ENCODE assay signal across 8 cellular contexts in the genomic region with DNA sequence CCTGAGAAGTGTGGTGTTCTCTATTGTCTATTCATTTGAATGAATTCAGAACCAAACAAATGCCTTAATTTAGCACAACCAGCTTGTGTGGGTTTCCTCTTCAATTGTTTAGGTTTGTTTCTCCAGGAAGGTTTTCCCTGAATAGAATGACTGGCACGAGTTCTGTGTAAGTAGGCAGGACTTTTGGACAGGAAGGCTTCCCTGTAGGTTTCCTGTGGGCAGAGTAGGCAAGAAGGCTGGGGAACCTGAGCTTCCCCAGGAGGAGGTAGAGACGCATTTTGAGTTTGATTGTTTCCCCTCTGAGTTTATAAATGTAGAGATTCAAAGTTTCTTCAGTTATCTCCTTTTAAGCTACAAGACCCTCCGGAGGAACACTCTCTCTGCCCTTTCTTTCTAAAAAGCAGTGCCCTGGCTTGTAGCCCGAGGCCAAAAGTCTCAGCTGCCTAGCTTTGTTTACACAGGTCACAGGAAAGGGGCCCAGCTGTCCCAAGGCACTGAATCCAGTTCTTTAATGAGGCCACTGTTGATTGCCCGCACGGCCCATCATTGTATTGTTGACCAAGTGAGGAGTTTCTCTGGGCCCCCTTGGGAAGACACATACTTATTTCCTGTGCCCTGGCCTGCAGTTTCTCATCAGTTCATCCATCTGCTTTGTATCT.
A peak's percentile ranks its signal among the peaks of the same experiment; 100 is the strongest.
DNase-seq lines count a peak whose midpoint lies in the region; ATAC-seq, FAIRE-seq and TF ChIP-seq lines count a peak whose summit lies in the region.

No MANE protein-coding gene starts in this region.

- CTCF ChIA-PET in HepG2 (lab: Yijun Ruan, JAX; ENCODE audit: low intra/inter-chr PET ratio, low total read pairs), result no interaction called here

- TF ChIP-seq RAD21 in HepG2 (CRISPR knock-in tag; IDR thresholded peaks at IDR 0.05), result no peak

- H3K36me3 ChIP-seq in BLaER1 treated with 17β-estradiol and CSF1 and Interleukin-3, amounts not matched to agents 10 nM and 100 nM, result no peaks in the 10 kb centered on the region
- H3K36me3 ChIP-seq in HUES64 (ENCODE audit: insufficient read depth, low read length) (no peaks in the 10 kb centered on the region), adrenal gland (replicated peaks in 1 of 2) (no peaks in the 10 kb centered on the region), HepG2 (replicated peaks in 1 of 2; ENCODE audit: control insufficient read depth in 1 of 2, insufficient read depth in 2 of 2, low read length in 2 of 2) (no peaks in the 10 kb centered on the region)

- no peaks in the 10 kb centered on the region for H3K79me2 ChIP-seq in HepG2 (ENCODE audit: insufficient read depth, low read length)

- no peak for FAIRE-seq in HepG2 (lab: Jason Lieb, UNC)

- peak in 1 of 2 donors; percentile 13 for TF ChIP-seq POLR2A in adrenal gland (IDR thresholded peaks at IDR 0.05)
- no peak for TF ChIP-seq POLR2A in HepG2 (IDR thresholded peaks at IDR 0.05; ENCODE audit: insufficient read depth in 1 of 2, low read depth in 2 of 2, low read length in 2 of 2)

- peak overlapping the region; percentile 62 for H2AFZ ChIP-seq in HepG2 (ENCODE audit: low read length)

- POLR2A ChIA-PET in HepG2 (lab: Yijun Ruan, JAX), result interaction anchor here (0.5 to 1.4 kb wide), 3 partner anchors 63 to 81 kb away, joined by 3 read pairs; no protein-coding TSS in a partner anchor

- peaks cover 8 to 25% (median 13%) of the 10 kb centered on the region in 10 experiments for H3K4me1 ChIP-seq in BLaER1 treated with 17β-estradiol and CSF1 and Interleukin-3, amounts not matched to agents 10 nM and 100 nM
- H3K4me1 ChIP-seq in HUES64 (ENCODE audit: insufficient read depth, low read length) (peaks cover 21% of the 10 kb centered on the region), adrenal gland (replicated peaks in 1 of 2) (peaks cover 30 to 38% of the 10 kb centered on the region in 2 donors), HepG2 (ENCODE audit: insufficient read depth, low read length) (peaks cover 13% of the 10 kb centered on the region)

- peak overlapping the region; percentile 54 to 76 (median 72) for H3K4me2 ChIP-seq in BLaER1 treated with 17β-estradiol and CSF1 and Interleukin-3, amounts not matched to agents 10 nM and 100 nM
- peak overlapping the region; percentile 74 for H3K4me2 ChIP-seq in HepG2 (ENCODE audit: low read depth, low read length)

- BruUV-seq in HepG2 (replicated peaks; lab: Mats Ljungman, UMichigan), result no TSS peak

- WGBS in HUES64, result 23% methylated on average over 6 of the region's 6 CpGs
- whole genome bisulfite sequencing in adrenal gland, 4 donors, result 17 to 24% (median 19%) methylated on average over 6 of the region's 6 CpGs
- 2% methylated on average over 6 of the region's 6 CpGs for WGBS in HepG2 (ENCODE audit: low lambda C conversion rate)

- no peaks in the 10 kb centered on the region for H4K20me1 ChIP-seq in BLaER1 treated with 17β-estradiol and CSF1 and Interleukin-3, amounts not matched to agents 10 nM and 100 nM
- H4K20me1 ChIP-seq in HepG2 (ENCODE audit: insufficient read depth, low read length), result no peaks in the 10 kb centered on the region

- DNase-seq in adrenal gland (peak in 2 of 7 donors; percentile 41 to 66), HepG2 (ENCODE audit: low spot score) (peak; percentile 43), AG08396 (ENCODE audit: low spot score) (no peak), UCSD-AML1 (lab: John Stamatoyannopoulos, UW; ENCODE audit: unreplicated experiment) (no peak)
- DNase-seq in stimulated activated CD4-positive, alpha-beta T cell treated with anti-CD3 and anti-CD28 coated beads, Interleukin-1b, Interleukin-23, amount 100 ng/mL, for 48 hours, result no peak

- in situ Hi-C loops in HepG2 (cut with HindIII; ENCODE audit: extremely low pct_ligation_motif_present, low pct_unique_long_range_greater_than_20kb), result no loop called here

- peak overlapping the region in 9 of 11 experiments; percentile 16 to 56 (median 34); a peak in 13 of 22 replicates for H3K9ac ChIP-seq in BLaER1 treated with 17β-estradiol and CSF1 and Interleukin-3, amounts not matched to agents 10 nM and 100 nM
- H3K9ac ChIP-seq in HUES64 (ENCODE audit: low read depth, low read length) (peak overlapping the region; percentile 13; the same call in 1 of the 2 replicates), HepG2 (ENCODE audit: insufficient read depth, low read depth, low read length) (peak overlapping the region; percentile 35; the same call in 1 of the 2 replicates)

- H3K27ac ChIP-seq in BLaER1 treated with 17β-estradiol and CSF1 and Interleukin-3, amounts not matched to agents 10 nM and 100 nM, result peak overlapping the region in 9 of 11 experiments; percentile 25 to 73 (median 51); a peak in 14 of 22 replicates
- peak overlapping the region; percentile 60 for H3K27ac ChIP-seq in HUES64 (ENCODE audit: low read depth, low read length)
- peak overlapping the region in 4 of 5 donors; percentile 47 to 77 (median 57) for H3K27ac ChIP-seq in adrenal gland
- H3K27ac ChIP-seq in HepG2 (ENCODE audit: extremely low read length, insufficient read depth, low read length), result no peak overlapping the region

- TF ChIP-seq CTCF in adrenal gland (IDR thresholded peaks at IDR 0.05) (no peak), HepG2 (CRISPR knock-in tag; IDR thresholded peaks at IDR 0.05) (no peak)

- H3K4me3 ChIP-seq in BLaER1 treated with 17β-estradiol and CSF1 and Interleukin-3, amounts not matched to agents 10 nM and 100 nM, result peak overlapping the region in 2 of 10 experiments; percentile 8 to 34; a peak in 2 of 20 replicates
- H3K4me3 ChIP-seq in HUES64 (ENCODE audit: low read length) (peak overlapping the region; percentile 11; the same call in 1 of the 2 replicates), adrenal gland (no peak overlapping the region), HepG2 (replicated peaks in 1 of 3; ENCODE audit: insufficient read depth in 1 of 3, low read depth in 2 of 3, low read length in 3 of 3) (peak overlapping the region; percentile 3 to 52 (median 31); a peak in 4 of 6 replicates)

- ATAC-seq in HepG2 (peak; percentile 77), HG02870 (IDR thresholded peaks at IDR 0.05; ENCODE audit: unreplicated experiment) (no peak)

- TF ChIP-seq EP300 in HepG2 (IDR thresholded peaks at IDR 0.05; ENCODE audit: low read depth in 2 of 2, low read length in 2 of 2), result no peak
- no peak for TF ChIP-seq EP300 in HepG2 (CRISPR knock-in tag; IDR thresholded peaks at IDR 0.05; ENCODE audit: borderline replicate concordance)

- intact Hi-C loops in adrenal gland (cut with DNase I) (loop anchor here in 1 of 2 donors (10.0 kb wide), 1 partner anchor 58 kb away; no protein-coding TSS in a partner anchor), HepG2 (cut with micrococcal nuclease; ENCODE audit: unreplicated experiment) (no loop called here)

- H3K27me3 ChIP-seq in BLaER1 treated with 17β-estradiol and CSF1 and Interleukin-3, amounts not matched to agents 10 nM and 100 nM, result no peaks in the 10 kb centered on the region
- H3K27me3 ChIP-seq in HUES64 (ENCODE audit: insufficient read depth, low read length) (no peaks in the 10 kb centered on the region), adrenal gland (no peaks in the 10 kb centered on the region), HepG2 (ENCODE audit: control insufficient read depth in 1 of 2, insufficient read depth in 2 of 2, low read length in 2 of 2) (no peaks in the 10 kb centered on the region; a peak in 1 of 5 replicates)

- no peaks in the 10 kb centered on the region; a peak in 1 of 22 replicates for H3K9me3 ChIP-seq in BLaER1 treated with 17β-estradiol and CSF1 and Interleukin-3, amounts not matched to agents 10 nM and 100 nM (replicated peaks in 1 of 11)
- H3K9me3 ChIP-seq in HUES64 (ENCODE audit: insufficient read depth, low read depth, low read length) (no peaks in the 10 kb centered on the region), adrenal gland (replicated peaks in 1 of 3) (no peaks in the 10 kb centered on the region), HepG2 (ENCODE audit: low read length) (no peaks in the 10 kb centered on the region)

TF ChIP-seq in HepG2, 621 proteins besides CTCF, POLR2A, EP300 and RAD21 (continues in another document):
- TF ChIP-seq ZNF557 (CRISPR knock-in tag; IDR thresholded peaks at IDR 0.05) (no peak), SOX6 (IDR thresholded peaks at IDR 0.05) (no peak), SOX6 (CRISPR knock-in tag; IDR thresholded peaks at IDR 0.05) (0 out of 2 replicates have a peak, but pooled peaks have one; percentile 45), HDAC2 (CRISPR knock-in tag; IDR thresholded peaks at IDR 0.05) (no peak), FOXP1 (IDR thresholded peaks at IDR 0.05) (no peak), FOXP1 (CRISPR knock-in tag; IDR thresholded peaks at IDR 0.05) (peak; percentile 53; the same call in 1 of the 2 replicates), BORCS8-MEF2B (CRISPR knock-in tag; IDR thresholded peaks at IDR 0.05) (no peak), ETV5 (CRISPR knock-in tag; IDR thresholded peaks at IDR 0.05; ENCODE audit: borderline replicate concordance) (peak; percentile 21; the same call in 1 of the 2 replicates), FOXK1 (CRISPR knock-in tag; IDR thresholded peaks at IDR 0.05; ENCODE audit: borderline replicate concordance, low read depth) (no peak), FOXA3 (CRISPR knock-in tag; IDR thresholded peaks at IDR 0.05) (peak; percentile 77), PHF21A (CRISPR knock-in tag; IDR thresholded peaks at IDR 0.05) (peak; percentile 31; the same call in 1 of the 2 replicates), ZNF431 (CRISPR knock-in tag; IDR thresholded peaks at IDR 0.05; ENCODE audit: borderline replicate concordance, low read depth) (no peak), LCORL (IDR thresholded peaks at IDR 0.05) (no peak), LCORL (CRISPR knock-in tag; IDR thresholded peaks at IDR 0.05) (0 out of 2 replicates have a peak, but pooled peaks have one; percentile 21)
- TF ChIP-seq, protein P1, sequence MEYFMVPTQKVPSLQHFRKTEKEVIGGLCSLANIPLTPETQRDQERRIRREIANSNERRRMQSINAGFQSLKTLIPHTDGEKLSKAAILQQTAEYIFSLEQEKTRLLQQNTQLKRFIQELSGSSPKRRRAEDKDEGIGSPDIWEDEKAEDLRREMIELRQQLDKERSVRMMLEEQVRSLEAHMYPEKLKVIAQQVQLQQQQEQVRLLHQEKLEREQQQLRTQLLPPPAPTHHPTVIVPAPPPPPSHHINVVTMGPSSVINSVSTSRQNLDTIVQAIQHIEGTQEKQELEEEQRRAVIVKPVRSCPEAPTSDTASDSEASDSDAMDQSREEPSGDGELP (IDR thresholded peaks at IDR 0.05; ENCODE audit: borderline replicate concordance, low read depth), result peak; percentile 76; the same call in 1 of the 2 replicates
- TF ChIP-seq, protein P2, sequence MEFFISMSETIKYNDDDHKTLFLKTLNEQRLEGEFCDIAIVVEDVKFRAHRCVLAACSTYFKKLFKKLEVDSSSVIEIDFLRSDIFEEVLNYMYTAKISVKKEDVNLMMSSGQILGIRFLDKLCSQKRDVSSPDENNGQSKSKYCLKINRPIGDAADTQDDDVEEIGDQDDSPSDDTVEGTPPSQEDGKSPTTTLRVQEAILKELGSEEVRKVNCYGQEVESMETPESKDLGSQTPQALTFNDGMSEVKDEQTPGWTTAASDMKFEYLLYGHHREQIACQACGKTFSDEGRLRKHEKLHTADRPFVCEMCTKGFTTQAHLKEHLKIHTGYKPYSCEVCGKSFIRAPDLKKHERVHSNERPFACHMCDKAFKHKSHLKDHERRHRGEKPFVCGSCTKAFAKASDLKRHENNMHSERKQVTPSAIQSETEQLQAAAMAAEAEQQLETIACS (CRISPR knock-in tag; IDR thresholded peaks at IDR 0.05), result no peak

Comparison
In these comparisons a context has a peak if more than half of its experiments do, and no peak if none do; other contexts are left out.
1. H3K4me3 ChIP-seq: peak in HUES64 (single experiment) and HepG2 (3 of 3); none in adrenal gland (0 of 4).
2. Peak in every context shown above with its lines, with median percentiles within 50 percentile points of each other: H3K9ac ChIP-seq.